27 cellular contexts compared by ENCODE assay signal in the genomic region with DNA sequence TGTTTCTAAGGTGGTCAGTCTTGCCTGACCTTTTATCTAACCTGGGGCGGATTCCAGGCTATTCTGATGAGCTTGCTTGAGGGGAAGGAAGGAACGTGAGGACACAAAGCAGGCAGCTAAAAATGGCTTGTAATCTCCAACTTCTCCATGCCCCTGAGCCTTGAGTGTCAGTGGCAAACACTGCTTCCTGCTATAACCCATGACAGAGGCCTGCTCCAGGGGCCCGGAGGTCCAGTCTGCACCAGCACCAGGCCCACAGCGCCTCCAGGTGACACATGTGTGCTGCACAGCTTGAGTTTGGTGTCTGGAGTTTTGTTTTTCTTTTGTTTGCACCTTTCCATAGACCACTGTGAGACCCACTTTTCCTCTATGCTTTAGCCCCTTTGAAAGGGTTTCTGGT.
A peak's percentile ranks its signal among the peaks of the same experiment; 100 is the strongest.
DNase-seq lines count a peak whose midpoint lies in the region; ATAC-seq, FAIRE-seq and TF ChIP-seq lines count a peak whose summit lies in the region.
"Had no signal": no experiment of that assay in that cellular context is flagged by ENCODE, and none has a peak within 500 bp of the region (broad histone marks: within the 10 kb centered on the region; RNA-seq: fewer than 3 reads in every experiment).

No MANE protein-coding gene starts in this region.

- H3K4me1 ChIP-seq in A673 (ENCODE audit: insufficient read depth, low read length, poor library complexity, severe bottlenecking) (no peaks in the 10 kb centered on the region), H1 (replicated peaks in 1 of 4; ENCODE audit: control insufficient read depth in 3 of 4, insufficient read depth in 4 of 4, low read length in 3 of 4) (peaks cover 0 to 2% (median 0%) of the 10 kb centered on the region in 4 experiments; a peak in 3 of 7 replicates)
- H3K4me1 ChIP-seq: breast epithelium, testis had no signal

- H3K9me3 ChIP-seq in A673 (ENCODE audit: low read depth, low read length, poor library complexity, severe bottlenecking) (no peaks in the 10 kb centered on the region), H1 (ENCODE audit: insufficient read depth in 2 of 2, low read depth in 1 of 2, low read length in 1 of 2) (no peaks in the 10 kb centered on the region)
- H3K9me3 ChIP-seq: breast epithelium, heart left ventricle, sigmoid colon, testis had no signal

- no peak overlapping the region for H4K91ac ChIP-seq in H1 (replicated peaks; ENCODE audit: insufficient read length, low read length)

- POLR2A ChIA-PET in A673 (lab: Charles Lee; ENCODE audit: low non-redundant PET) (no interaction called here), H1 (lab: Charles Lee; ENCODE audit: partially characterized antibody) (no interaction called here)

- CTCF ChIA-PET in A673 (lab: Charles Lee) = no interaction called here
- CTCF ChIA-PET in H1 (lab: Charles Lee; ENCODE audit: partially characterized antibody) = interaction anchor here (0.5 to 3.8 kb wide), 18 partner anchors 11 to 365 kb away, joined by 3 to 31 read pairs (median 4); no protein-coding TSS in a partner anchor

- H3K9ac ChIP-seq in H1 (replicated peaks in 1 of 4; ENCODE audit: extremely low read depth in 1 of 4, low read depth in 3 of 4, low read length in 3 of 4) = no peak overlapping the region

- H2AK5ac ChIP-seq in H1 (ENCODE audit: low read depth, low read length) = no peak overlapping the region

- TF ChIP-seq EP300 in H1 (IDR thresholded peaks at IDR 0.05; ENCODE audit: borderline replicate concordance in 1 of 2, low read depth in 2 of 2, low read length in 2 of 2) = no peak

- H3K14ac ChIP-seq in H1 (ENCODE audit: insufficient read length) = no peak overlapping the region

- H3K79me2 ChIP-seq in H1 (ENCODE audit: control insufficient read depth in 1 of 2, insufficient read depth in 2 of 2, low read length in 2 of 2) = no peaks in the 10 kb centered on the region

- no peak overlapping the region for H3K18ac ChIP-seq in H1 (ENCODE audit: extremely low read depth, low read length)

- no peak overlapping the region for H2BK5ac ChIP-seq in H1 (ENCODE audit: low read depth, low read length)

- H3K27me3 Mint-ChIP-seq in stimulated activated naive CD8-positive, alpha-beta T cell treated with anti-CD3 and anti-CD28 coated beads, Interleukin-15, amount 100 ng/mL, for 72 hours = peaks cover 49% of the 10 kb centered on the region
- H3K27me3 Mint-ChIP-seq: activated CD4-positive, alpha-beta memory T cell treated with anti-CD3 and anti-CD28 coated beads, Interleukin-2, amount 10 ng/mL, durations not matched to agents 7 days and 5 days had no signal

- TF ChIP-seq POLR2A in NB4 (IDR thresholded peaks at IDR 0.05; ENCODE audit: extremely low read depth, insufficient read length) (no peak), H1 (IDR thresholded peaks at IDR 0.05; ENCODE audit: control extremely low read depth in 1 of 2, low read depth in 2 of 2, low read length in 2 of 2) (no peak)

- no TSS peak for BruUV-seq in A673 (replicated peaks; lab: Mats Ljungman, UMichigan)

- TF ChIP-seq CTCF in A673 (conservative IDR thresholded peaks at IDR 0.05; ENCODE audit: low read depth, low read length) = 0 out of 2 replicates have a peak, but pooled peaks have one; percentile 12
- no peak for TF ChIP-seq CTCF in NB4 (IDR thresholded peaks at IDR 0.05; ENCODE audit: low read depth, low read length)
- peak; percentile 52 to 70 (median 62) for TF ChIP-seq CTCF in H1 (IDR thresholded peaks at IDR 0.05; ENCODE audit: control extremely low read depth in 1 of 3, insufficient read depth in 1 of 3, low read depth in 1 of 3, low read length in 3 of 3)

- no peaks in the 10 kb centered on the region for H3K79me1 ChIP-seq in H1 (ENCODE audit: low read depth, low read length)

- no peak overlapping the region for H2BK15ac ChIP-seq in H1 (ENCODE audit: low read length)

- H3K4me3 Mint-ChIP-seq in stimulated activated naive CD8-positive, alpha-beta T cell treated with anti-CD3 and anti-CD28 coated beads, Interleukin-15, amount 100 ng/mL, for 72 hours = no peak overlapping the region
- H3K4me3 Mint-ChIP-seq: activated CD4-positive, alpha-beta memory T cell treated with anti-CD3 and anti-CD28 coated beads, Interleukin-2, amount 10 ng/mL, durations not matched to agents 7 days and 5 days; activated naive CD4-positive, alpha-beta T cell treated with anti-CD3 and anti-CD28 coated beads, Interleukin-2, amount 50 U/mL, for 24 hours; HFFc6; stimulated activated naive B cell treated with anti-CD40 and anti-IgM and Interleukin-4, amounts not matched to agents 10 μg/mL and 1 μg/mL and 100 μg/mL, for 72 hours; T-cell had no signal

- H3K36me3 ChIP-seq in A673 (ENCODE audit: insufficient read depth, low read length, poor library complexity, severe bottlenecking) = no peaks in the 10 kb centered on the region
- H3K36me3 ChIP-seq in H1 (ENCODE audit: control insufficient read depth in 2 of 4, insufficient read depth in 4 of 4, low read length in 3 of 4) = no peaks in the 10 kb centered on the region
- H3K36me3 ChIP-seq: breast epithelium, heart left ventricle had no signal

- DNase-seq in A673 (ENCODE audit: low spot score) = no peak
- DNase-seq in Daoy (ENCODE audit: low read depth) = peak; percentile 34
- DNase-seq in NB4 (ENCODE audit: low read depth) = peak; percentile 15
- no peak for DNase-seq in H1 (ENCODE audit: low read depth in 1 of 2, low spot score in 2 of 2)
- no peak for DNase-seq in posterior vena cava (ENCODE audit: low spot score)
- no peak for DNase-seq in NCI-H187 (lab: John Stamatoyannopoulos, UW)
- DNase-seq in stimulated activated naive CD8-positive, alpha-beta T cell treated with anti-CD3 and anti-CD28 coated beads, Interleukin-15, amount 100 ng/mL, for 72 hours = no peak
- DNase-seq in activated CD4-positive, alpha-beta T cell treated with anti-CD3 and anti-CD28 coated beads for 1 hour = no peak
- DNase-seq: activated CD4-positive, alpha-beta memory T cell treated with anti-CD3 and anti-CD28 coated beads, Interleukin-2, amount 10 ng/mL, durations not matched to agents 7 days and 5 days; activated CD4-positive, CD25-positive, alpha-beta regulatory T cell treated with anti-CD3 and anti-CD28 coated beads, Interleukin-2, amount 50 U/mL, for 72 hours; activated CD8-positive, alpha-beta memory T cell treated with anti-CD3 and anti-CD28 coated beads, Interleukin-2, amount 50 U/mL, for 48 hours; effector memory CD4-positive, alpha-beta T cell; foreskin fibroblast; heart left ventricle; HFFc6; mammary epithelial cell; NCI-H510A; sigmoid colon; stimulated activated naive B cell treated with anti-CD40 and anti-IgM and Interleukin-4, amounts not matched to agents 10 μg/mL and 1 μg/mL and 100 μg/mL, for 72 hours; T-cell; testis had no signal

- no peak for FAIRE-seq in H1 (lab: Jason Lieb, UNC)
- FAIRE-seq: colon, GM12891 had no signal

- no peak overlapping the region for H4K8ac ChIP-seq in H1 (ENCODE audit: extremely low read depth, insufficient read depth, low read length)

- peaks cover 49% of the 10 kb centered on the region for H3K27me3 ChIP-seq in A673 (replicated peaks; ENCODE audit: insufficient read depth, low read depth, low read length, poor library complexity)
- no peaks in the 10 kb centered on the region; a peak in 1 of 7 replicates for H3K27me3 ChIP-seq in H1 (replicated peaks in 1 of 4; ENCODE audit: control insufficient read depth in 3 of 4, extremely low read depth in 1 of 4, insufficient read depth in 3 of 4, low read length in 3 of 4)
- H3K27me3 ChIP-seq: testis had no signal

- no peak overlapping the region for H2BK120ac ChIP-seq in H1 (replicated peaks; ENCODE audit: low read depth, low read length)

- H3K9me3 Mint-ChIP-seq in stimulated activated naive CD8-positive, alpha-beta T cell treated with anti-CD3 and anti-CD28 coated beads, Interleukin-15, amount 100 ng/mL, for 72 hours = no peaks in the 10 kb centered on the region
- H3K9me3 Mint-ChIP-seq: activated CD4-positive, alpha-beta memory T cell treated with anti-CD3 and anti-CD28 coated beads, Interleukin-2, amount 10 ng/mL, durations not matched to agents 7 days and 5 days; activated naive CD4-positive, alpha-beta T cell treated with anti-CD3 and anti-CD28 coated beads, Interleukin-2, amount 50 U/mL, for 24 hours; activated T-helper 2 cell treated with anti-CD3 and anti-CD28 coated beads, Interferon-gamma antibody, Interleukin-2, Interleukin-4, amounts not matched to agents 10 μg/mL and 5 μg/mL and 100 μg/mL, durations not matched to agents 14 hours and 24 hours and 36 hours; stimulated activated naive B cell treated with anti-CD40 and anti-IgM and Interleukin-4, amounts not matched to agents 10 μg/mL and 1 μg/mL and 100 μg/mL, for 72 hours; T-cell had no signal

- no peak overlapping the region for H3K27ac Mint-ChIP-seq in stimulated activated naive CD8-positive, alpha-beta T cell treated with anti-CD3 and anti-CD28 coated beads, Interleukin-15, amount 100 ng/mL, for 72 hours
- H3K27ac Mint-ChIP-seq: activated CD4-positive, alpha-beta memory T cell treated with anti-CD3 and anti-CD28 coated beads, Interleukin-2, amount 10 ng/mL, durations not matched to agents 7 days and 5 days; activated naive CD4-positive, alpha-beta T cell treated with anti-CD3 and anti-CD28 coated beads, Interleukin-2, amount 50 U/mL, for 24 hours; activated T-helper 2 cell treated with anti-CD3 and anti-CD28 coated beads, Interferon-gamma antibody, Interleukin-2, Interleukin-4, amounts not matched to agents 10 μg/mL and 5 μg/mL and 100 μg/mL, durations not matched to agents 14 hours and 24 hours and 36 hours; HFFc6; stimulated activated naive B cell treated with anti-CD40 and anti-IgM and Interleukin-4, amounts not matched to agents 10 μg/mL and 1 μg/mL and 100 μg/mL, for 72 hours; T-cell had no signal

- TF ChIP-seq RAD21 in H1 (IDR thresholded peaks at IDR 0.05 in 1 of 2, conservative IDR thresholded peaks at IDR 0.05 in 1 of 2; ENCODE audit: low read depth in 2 of 2, low read length in 2 of 2) = peak; percentile 64 to 72

- no peak overlapping the region; a peak in 1 of 4 replicates for H3K4me2 ChIP-seq in H1 (ENCODE audit: insufficient read depth in 1 of 2, low read depth in 2 of 2, low read length in 2 of 2)

- no peak overlapping the region for H3K4me3 ChIP-seq in A673 (ENCODE audit: low read depth, low read length, poor library complexity, severe bottlenecking)
- no peak overlapping the region for H3K4me3 ChIP-seq in NB4 (ENCODE audit: low read depth, low read length)
- H3K4me3 ChIP-seq in H1 (ENCODE audit: extremely low read depth in 1 of 4, insufficient read depth in 2 of 4, low read depth in 3 of 4, low read length in 4 of 4) = no peak overlapping the region
- H3K4me3 ChIP-seq: heart left ventricle, sigmoid colon had no signal

- no peak for ATAC-seq in stimulated activated naive CD8-positive, alpha-beta T cell treated with anti-CD3 and anti-CD28 coated beads, Interleukin-15, amount 100 ng/mL, for 72 hours
- ATAC-seq: Panc1, T-cell had no signal

- no peaks in the 10 kb centered on the region for H4K20me1 ChIP-seq in H1 (replicated peaks in 1 of 2; ENCODE audit: control insufficient read depth in 1 of 2, insufficient read depth in 2 of 2, low read length in 2 of 2)

- peaks cover 3% of the 10 kb centered on the region; the same call in 1 of the 2 replicates for H3K23me2 ChIP-seq in H1 (ENCODE audit: low read depth, low read length)

- H3K4me1 Mint-ChIP-seq in stimulated activated naive CD8-positive, alpha-beta T cell treated with anti-CD3 and anti-CD28 coated beads, Interleukin-15, amount 100 ng/mL, for 72 hours = no peaks in the 10 kb centered on the region
- H3K4me1 Mint-ChIP-seq: activated CD4-positive, alpha-beta memory T cell treated with anti-CD3 and anti-CD28 coated beads, Interleukin-2, amount 10 ng/mL, durations not matched to agents 7 days and 5 days; activated naive CD4-positive, alpha-beta T cell treated with anti-CD3 and anti-CD28 coated beads, Interleukin-2, amount 50 U/mL, for 24 hours; stimulated activated naive B cell treated with anti-CD40 and anti-IgM and Interleukin-4, amounts not matched to agents 10 μg/mL and 1 μg/mL and 100 μg/mL, for 72 hours; T-cell had no signal

- no peak overlapping the region for H2BK20ac ChIP-seq in H1 (ENCODE audit: low read length)

- 73% methylated on average over 4 of the region's 4 CpGs; no CpG with 5 or more reads in 1 of the 2 experiments for WGBS in H1 (ENCODE audit: extremely low coverage in 1 of 2, insufficient coverage in 1 of 2, insufficient read length in 1 of 2, insufficient replicate concordance in 2 of 2, low coverage in 1 of 2, low lambda C conversion rate in 2 of 2, missing lambda C conversion rate in 1 of 2), 2 experiments

- no peak overlapping the region for H3K4ac ChIP-seq in H1 (replicated peaks; ENCODE audit: insufficient read length, low read depth, low read length)

- H3K23ac ChIP-seq in H1 (ENCODE audit: insufficient read length) = no peak overlapping the region

- H3K27ac ChIP-seq in A673 (ENCODE audit: low read depth, low read length, poor library complexity, severe bottlenecking) (no peak overlapping the region), H1 (ENCODE audit: low read depth, low read length) (no peak overlapping the region)
- H3K27ac ChIP-seq: breast epithelium, heart left ventricle, sigmoid colon, testis had no signal

- H2BK12ac ChIP-seq in H1 (ENCODE audit: low read depth, low read length) = no peak overlapping the region

- no peak overlapping the region for H4K5ac ChIP-seq in H1 (ENCODE audit: insufficient read length, low read depth, low read length)

- H2AFZ ChIP-seq in H1 (ENCODE audit: low read length) = no peak overlapping the region; the same call in 1 of the 2 replicates

- intact Hi-C loops in A673 (cut with micrococcal nuclease; ENCODE audit: unreplicated experiment) (no loop called here), posterior vena cava (cut with DNase I) (no loop called here)

- H3K56ac ChIP-seq in H1 (replicated peaks; ENCODE audit: insufficient read length, low read depth, low read length) = no peak overlapping the region

Comparison
In these comparisons a context has a peak if more than half of its experiments do, and no peak if none do; other contexts are left out.
1. DNase-seq: peak in Daoy (single experiment) and NB4 (single experiment); none in A673 (single experiment), H1 (0 of 2), posterior vena cava (single experiment), NCI-H187 (0 of 2), stimulated activated naive CD8-positive, alpha-beta T cell treated with anti-CD3 and anti-CD28 coated beads, Interleukin-15, amount 100 ng/mL, for 72 hours (0 of 2) and activated CD4-positive, alpha-beta T cell treated with anti-CD3 and anti-CD28 coated beads for 1 hour (single experiment).